2 cellular contexts compared by ENCODE assay signal in genomic region chr2:54204476-54204875, GRCh38.
TF ChIP-seq lines count a peak whose summit lies in the region.

No MANE protein-coding gene starts in this region.

TF ChIP-seq in A549, 52 proteins besides CTCF, POLR2A, EP300 and RAD21 (continued from another document):
- TF ChIP-seq ATOH8 (CRISPR knock-in tag; IDR thresholded peaks at IDR 0.05; ENCODE audit: low read depth): no peak
- no peak for TF ChIP-seq CHD4 (IDR thresholded peaks at IDR 0.05; ENCODE audit: borderline replicate concordance)
- no peak for TF ChIP-seq ELK1 (IDR thresholded peaks at IDR 0.05; ENCODE audit: low read depth, low read length)
- TF ChIP-seq E2F6 (IDR thresholded peaks at IDR 0.05; ENCODE audit: borderline replicate concordance, low read depth): no peak
- TF ChIP-seq POLR2AphosphoS2 (conservative IDR thresholded peaks at IDR 0.05; ENCODE audit: low read length): no peak
- no peak for TF ChIP-seq REST (IDR thresholded peaks at IDR 0.05)
- TF ChIP-seq BCL3 (IDR thresholded peaks at IDR 0.05): no peak
- TF ChIP-seq HEYL (CRISPR knock-in tag; IDR thresholded peaks at IDR 0.05): no peak
- TF ChIP-seq PBX3 (IDR thresholded peaks at IDR 0.05): no peak
- no peak for TF ChIP-seq HOXA7 (CRISPR knock-in tag; IDR thresholded peaks at IDR 0.05)
- no peak for TF ChIP-seq HOXB5 (CRISPR knock-in tag; IDR thresholded peaks at IDR 0.05)
- no peak for TF ChIP-seq ZNF302 (CRISPR knock-in tag; IDR thresholded peaks at IDR 0.05)
- no peak for TF ChIP-seq RFX5 (IDR thresholded peaks at IDR 0.05)

TF ChIP-seq in GM23338, 12 proteins besides CTCF, POLR2A, EP300 and RAD21 (continued from another document):
- TF ChIP-seq ZNF462 (CRISPR knock-in tag; IDR thresholded peaks at IDR 0.05) (no peak), NANOG (IDR thresholded peaks at IDR 0.05; ENCODE audit: borderline replicate concordance) (no peak), CREB1 (CRISPR knock-in tag; IDR thresholded peaks at IDR 0.05; ENCODE audit: low read depth) (no peak), EZH2 (IDR thresholded peaks at IDR 0.05; ENCODE audit: low read depth, unreplicated experiment) (no peak)
